ENCODE assay signal across 8 cellular contexts in the genomic region with DNA sequence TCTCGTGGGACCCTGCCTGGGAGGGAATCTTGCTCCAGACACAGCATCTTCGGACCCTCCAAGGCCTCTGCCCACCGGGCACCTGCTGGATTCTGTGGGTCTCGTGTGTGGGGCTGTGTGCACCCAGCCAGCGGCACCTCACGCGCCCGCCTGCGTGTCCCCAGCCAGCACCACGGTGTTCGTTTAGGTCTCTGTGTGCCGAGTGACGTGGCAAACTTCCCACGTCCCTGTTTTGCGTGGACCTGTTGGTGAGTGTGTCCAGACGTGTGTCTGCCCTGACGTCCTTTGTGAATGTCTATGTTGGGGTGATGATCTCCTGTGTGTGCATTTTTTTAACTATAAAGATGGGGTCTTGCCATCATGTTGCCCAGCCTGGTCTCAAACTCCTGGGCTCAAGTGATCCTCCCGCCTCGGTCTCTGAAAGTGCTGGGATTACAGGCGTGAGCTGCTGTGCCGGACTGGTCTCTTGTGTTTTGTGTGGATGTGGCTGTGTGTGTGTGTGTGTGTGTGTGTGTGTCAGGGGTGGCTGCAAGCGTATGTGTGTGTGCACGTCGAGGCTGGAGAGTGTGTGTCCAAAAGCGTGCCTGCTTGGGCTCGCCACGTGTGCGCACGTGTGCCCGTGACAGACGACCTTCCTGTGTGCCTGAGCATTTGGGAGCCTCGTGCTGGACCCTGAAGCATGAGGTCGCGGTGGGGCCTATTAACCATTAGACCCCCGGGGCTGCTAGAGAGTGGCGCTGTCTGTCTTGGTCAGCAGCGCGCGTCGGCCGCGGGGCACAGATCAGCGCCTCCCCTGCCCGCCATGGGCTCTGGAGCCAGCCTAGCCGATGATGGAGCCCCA. TPM values are rescaled to one million over a fixed set of nuclear protein-coding genes. Genes with fewer than 3 reads are reported as not detected.
DNase-seq lines count a peak whose midpoint lies in the region; ATAC-seq, FAIRE-seq and TF ChIP-seq lines count a peak whose summit lies in the region.

No MANE protein-coding gene starts in this region.

- H3K14ac ChIP-seq in mesenchymal stem cell (ENCODE audit: low read length in 2 of 2), result no peak overlapping the region

- 95% methylated on average over 45 of the region's 45 CpGs for WGBS in mesenchymal stem cell

- H2BK5ac ChIP-seq in mesenchymal stem cell (ENCODE audit: low read depth, low read length, poor library complexity, severe bottlenecking), result no peak overlapping the region

- H3K27me3 ChIP-seq in mesenchymal stem cell (ENCODE audit: control insufficient read depth in 1 of 2, insufficient read depth in 1 of 2, low read length in 2 of 2), result no peaks in the 10 kb centered on the region
- H3K27me3 ChIP-seq in thoracic aorta (replicated peaks; ENCODE audit: insufficient read depth), result no peaks in the 10 kb centered on the region

- H3K18ac ChIP-seq in mesenchymal stem cell (ENCODE audit: low read depth in 1 of 2, low read length in 2 of 2), result no peak overlapping the region

- peaks cover 20% of the 10 kb centered on the region for H3K4me1 Mint-ChIP-seq in activated CD4-positive, alpha-beta T cell treated with anti-CD3 and anti-CD28 coated beads, Interleukin-2, amount 10 ng/mL, durations not matched to agents 24 days and 14 days
- peaks cover 28% of the 10 kb centered on the region for H3K4me1 Mint-ChIP-seq in activated naive CD8-positive, alpha-beta T cell treated with anti-CD3 and anti-CD28 coated beads, Interleukin-2, amount 50 U/mL, for 24 hours

- H3K9me3 ChIP-seq in mesenchymal stem cell (ENCODE audit: control insufficient read depth, low read length) (no peaks in the 10 kb centered on the region), thoracic aorta (no peaks in the 10 kb centered on the region)

- ATAC-seq in activated naive CD8-positive, alpha-beta T cell treated with anti-CD3 and anti-CD28 coated beads, Interleukin-2, amount 50 U/mL, for 24 hours, result no peak
- no peak for ATAC-seq in thoracic aorta (ENCODE audit: insufficient number of reproducible peaks, low FRiP score, low read depth)

- peak overlapping the region; percentile 30 for H4K91ac ChIP-seq in mesenchymal stem cell (ENCODE audit: low read length)

- no peak overlapping the region for H2BK12ac ChIP-seq in mesenchymal stem cell (ENCODE audit: low read length in 2 of 2)

- intact Hi-C loops in activated CD4-positive, alpha-beta T cell treated with anti-CD3 and anti-CD28 coated beads, Interleukin-2, amount 10 ng/mL, durations not matched to agents 24 days and 14 days (cut with micrococcal nuclease), result no loop called here

- no peak for FAIRE-seq in H54 (lab: Jason Lieb, UNC)

- H3K9me3 Mint-ChIP-seq in activated CD4-positive, alpha-beta T cell treated with anti-CD3 and anti-CD28 coated beads, Interleukin-2, amount 10 ng/mL, durations not matched to agents 24 days and 14 days, result no peaks in the 10 kb centered on the region
- H3K9me3 Mint-ChIP-seq in activated naive CD8-positive, alpha-beta T cell treated with anti-CD3 and anti-CD28 coated beads, Interleukin-2, amount 50 U/mL, for 24 hours, result no peaks in the 10 kb centered on the region

- no peak overlapping the region for H3K23ac ChIP-seq in mesenchymal stem cell (ENCODE audit: low read length in 2 of 2)

- H2AK5ac ChIP-seq in mesenchymal stem cell (ENCODE audit: low read length, severe bottlenecking), result no peak overlapping the region

- peak overlapping the region; percentile 72 for H3K4me3 Mint-ChIP-seq in activated CD4-positive, alpha-beta T cell treated with anti-CD3 and anti-CD28 coated beads, Interleukin-2, amount 10 ng/mL, durations not matched to agents 24 days and 14 days
- peak overlapping the region; percentile 62 for H3K4me3 Mint-ChIP-seq in activated naive CD8-positive, alpha-beta T cell treated with anti-CD3 and anti-CD28 coated beads, Interleukin-2, amount 50 U/mL, for 24 hours

- H3K36me3 ChIP-seq in mesenchymal stem cell (ENCODE audit: control insufficient read depth in 1 of 2, insufficient read depth in 2 of 2, low read depth in 1 of 2, low read length in 2 of 2), result peaks cover 38 to 91% of the 10 kb centered on the region in 2 experiments
- H3K36me3 ChIP-seq in thoracic aorta, result no peaks in the 10 kb centered on the region

- H3K36me3 Mint-ChIP-seq in activated CD4-positive, alpha-beta T cell treated with anti-CD3 and anti-CD28 coated beads, Interleukin-2, amount 10 ng/mL, durations not matched to agents 24 days and 14 days (ENCODE audit: low read depth), result peaks cover 28% of the 10 kb centered on the region
- no peaks in the 10 kb centered on the region for H3K36me3 Mint-ChIP-seq in activated naive CD8-positive, alpha-beta T cell treated with anti-CD3 and anti-CD28 coated beads, Interleukin-2, amount 50 U/mL, for 24 hours (ENCODE audit: low read depth)

- H3K27ac Mint-ChIP-seq in activated CD4-positive, alpha-beta T cell treated with anti-CD3 and anti-CD28 coated beads, Interleukin-2, amount 10 ng/mL, durations not matched to agents 24 days and 14 days, result no peak overlapping the region
- H3K27ac Mint-ChIP-seq in activated naive CD8-positive, alpha-beta T cell treated with anti-CD3 and anti-CD28 coated beads, Interleukin-2, amount 50 U/mL, for 24 hours, result peak overlapping the region; percentile 10

- H3K27me3 Mint-ChIP-seq in activated CD4-positive, alpha-beta T cell treated with anti-CD3 and anti-CD28 coated beads, Interleukin-2, amount 10 ng/mL, durations not matched to agents 24 days and 14 days, result no peaks in the 10 kb centered on the region
- peaks cover 2% of the 10 kb centered on the region for H3K27me3 Mint-ChIP-seq in activated naive CD8-positive, alpha-beta T cell treated with anti-CD3 and anti-CD28 coated beads, Interleukin-2, amount 50 U/mL, for 24 hours

- no peak for TF ChIP-seq POLR2A in H54 (IDR thresholded peaks at IDR 0.05; ENCODE audit: low read depth, low read length)

- H4K8ac ChIP-seq in mesenchymal stem cell (ENCODE audit: low read length), result peak overlapping the region; percentile 40

- no peak overlapping the region for H2AFZ ChIP-seq in mesenchymal stem cell (ENCODE audit: low read depth, low read length)

- H3K4me1 ChIP-seq in mesenchymal stem cell (ENCODE audit: control insufficient read depth, insufficient read depth, low read depth, low read length), result peaks cover 53% of the 10 kb centered on the region
- peaks cover 6 to 20% of the 10 kb centered on the region in 2 donors for H3K4me1 ChIP-seq in thoracic aorta (ENCODE audit: control insufficient read depth in 1 of 2, low read depth in 2 of 2)

- H3K27ac ChIP-seq in mesenchymal stem cell (ENCODE audit: low read length, poor library complexity, severe bottlenecking), result no peak overlapping the region
- H3K27ac ChIP-seq in thoracic aorta, result peak overlapping the region; percentile 82

- H3K4me2 ChIP-seq in mesenchymal stem cell (ENCODE audit: low read length, poor library complexity, severe bottlenecking), result no peak overlapping the region

- no peak for DNase-seq in activated CD4-positive, alpha-beta T cell treated with anti-CD3 and anti-CD28 coated beads, Interleukin-2, amount 10 ng/mL, durations not matched to agents 24 days and 14 days
- DNase-seq in activated CD4-positive, alpha-beta T cell treated with anti-CD3 and anti-CD28 coated beads for 4 hours, result no peak
- no peak for DNase-seq in activated naive CD8-positive, alpha-beta T cell treated with anti-CD3 and anti-CD28 coated beads, Interleukin-2, amount 50 U/mL, for 24 hours
- DNase-seq in mesenchymal stem cell (no peak), thoracic aorta (ENCODE audit: low spot score) (no peak), H54 (ENCODE audit: insufficient read length, low spot score) (no peak), DMS79 treated with DMSO at 0.1 percent for 48 hours (lab: John Stamatoyannopoulos, UW) (no peak), T1000 (lab: John Stamatoyannopoulos, UW) (no peak)

- H3K4ac ChIP-seq in mesenchymal stem cell (ENCODE audit: low read depth in 1 of 2, low read length in 2 of 2), result no peak overlapping the region

- TF ChIP-seq CTCF in thoracic aorta (IDR thresholded peaks at IDR 0.05), result no peak

- no peak overlapping the region for H3K9ac ChIP-seq in mesenchymal stem cell (ENCODE audit: low read length)

- no peaks in the 10 kb centered on the region for H3K79me1 ChIP-seq in mesenchymal stem cell (replicated peaks; ENCODE audit: low read length, poor library complexity, severe bottlenecking)

- H3K4me3 ChIP-seq in mesenchymal stem cell (ENCODE audit: insufficient read depth in 1 of 2, low read depth in 1 of 2, low read length in 2 of 2) (peak overlapping the region in 1 of 2 experiments; percentile 2), thoracic aorta (peak overlapping the region; percentile 64)

- H2BK120ac ChIP-seq in mesenchymal stem cell (ENCODE audit: low read depth, low read length), result no peak overlapping the region

- H2BK15ac ChIP-seq in mesenchymal stem cell (ENCODE audit: low read depth, poor library complexity, severe bottlenecking), result no peak overlapping the region

RNA-seq across cellular contexts. Expression of a gene that starts 15.7 kb away (rescaled TPM):
- 35.6 and 36.6 TPM in 2 replicates for total RNA-seq in activated CD4-positive, alpha-beta T cell treated with anti-CD3 and anti-CD28 coated beads, Interleukin-2, amount 10 ng/mL, durations not matched to agents 24 days and 14 days
- polyA plus RNA-seq in mesenchymal stem cell (2013, experiment 1 of 2), result 64.0 TPM
- polyA plus RNA-seq in mesenchymal stem cell (2013, experiment 2 of 2), result 62.8 TPM
- total RNA-seq in thoracic aorta, result 10 to 100 TPM in 1 of 2 donors, 1 to 10 TPM in 1; 3.3 to 11.2 TPM

RNA-seq across cellular contexts. Expression of a gene that starts 24.4 kb away (rescaled TPM):
- 12.9 and 16.8 TPM in 2 replicates for total RNA-seq in activated CD4-positive, alpha-beta T cell treated with anti-CD3 and anti-CD28 coated beads, Interleukin-2, amount 10 ng/mL, durations not matched to agents 24 days and 14 days
- polyA plus RNA-seq in mesenchymal stem cell (2013, experiment 1 of 2), result not detected
- not detected for polyA plus RNA-seq in mesenchymal stem cell (2013, experiment 2 of 2)
- not detected for total RNA-seq in thoracic aorta

RNA-seq across cellular contexts. Expression of a gene that starts 28.5 kb away (rescaled TPM):
- 86.8 and 91.5 TPM in 2 replicates for total RNA-seq in activated CD4-positive, alpha-beta T cell treated with anti-CD3 and anti-CD28 coated beads, Interleukin-2, amount 10 ng/mL, durations not matched to agents 24 days and 14 days
- polyA plus RNA-seq in mesenchymal stem cell (2013, experiment 1 of 2), result 68.0 TPM
- 67.1 TPM for polyA plus RNA-seq in mesenchymal stem cell (2013, experiment 2 of 2)
- total RNA-seq in thoracic aorta, result 10 to 100 TPM; 37.6 to 42.4 TPM

RNA-seq across cellular contexts. Expression of a gene that starts 42.6 kb away (rescaled TPM):
- 104 and 111 TPM in 2 replicates for total RNA-seq in activated CD4-positive, alpha-beta T cell treated with anti-CD3 and anti-CD28 coated beads, Interleukin-2, amount 10 ng/mL, durations not matched to agents 24 days and 14 days
- 25.0 TPM for polyA plus RNA-seq in mesenchymal stem cell (2013, experiment 1 of 2)
- 25.1 TPM for polyA plus RNA-seq in mesenchymal stem cell (2013, experiment 2 of 2)
- total RNA-seq in thoracic aorta, result 10 to 100 TPM in 1 of 2 donors, 1 to 10 TPM in 1; 6.8 to 27.6 TPM

RNA-seq across cellular contexts. Expression of a gene that starts 48.2 kb away (rescaled TPM):
- not detected in 2 replicates for total RNA-seq in activated CD4-positive, alpha-beta T cell treated with anti-CD3 and anti-CD28 coated beads, Interleukin-2, amount 10 ng/mL, durations not matched to agents 24 days and 14 days
- not detected for polyA plus RNA-seq in mesenchymal stem cell (2013, experiment 1 of 2)
- polyA plus RNA-seq in mesenchymal stem cell (2013, experiment 2 of 2), result not detected
- total RNA-seq in thoracic aorta, result not detected

Comparison
In these comparisons a context has a peak if more than half of its experiments do, and no peak if none do; other contexts are left out.
1. RNA of a gene that starts 24.4 kb away (total RNA-seq): 12.9 to 16.8 TPM in activated CD4-positive, alpha-beta T cell treated with anti-CD3 and anti-CD28 coated beads, Interleukin-2, amount 10 ng/mL, durations not matched to agents 24 days and 14 days; not detected in thoracic aorta; every median in the first group is over 10 times any median in the second.